ENCODE assay signal across 8 cellular contexts in the genomic region with DNA sequence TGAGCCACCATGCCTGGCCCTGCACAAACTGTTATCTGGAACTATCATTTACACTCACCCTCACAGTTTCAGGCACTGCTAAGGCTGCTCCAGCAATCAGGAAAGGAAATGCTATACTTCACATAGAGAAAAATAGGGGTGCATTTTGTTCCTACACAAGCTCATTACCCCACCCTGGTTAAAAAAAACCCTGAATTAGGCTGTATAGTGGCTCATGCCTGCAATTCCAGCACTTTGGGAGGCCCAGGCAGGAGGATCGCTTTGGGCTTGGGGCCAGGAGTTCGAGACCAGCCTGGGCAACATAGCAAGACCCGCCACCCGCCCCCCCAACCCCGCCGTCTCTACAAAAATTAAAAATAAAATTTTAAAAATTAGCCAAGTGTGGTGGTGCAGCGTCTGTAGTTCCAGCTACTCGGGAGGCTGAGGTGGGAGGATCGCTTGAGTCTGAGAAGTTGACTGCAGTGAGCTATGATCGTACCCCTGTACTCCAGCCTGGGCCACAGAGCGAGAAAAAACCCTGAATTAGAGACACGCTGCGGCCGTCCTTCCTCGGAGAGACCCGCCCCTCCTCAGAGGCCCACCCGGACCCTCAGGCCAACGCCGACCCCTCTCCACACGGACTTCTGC. TPM values are rescaled to one million over a fixed set of nuclear protein-coding genes. Genes with fewer than 3 reads are reported as not detected.
DNase-seq lines count a peak whose midpoint lies in the region; ATAC-seq and TF ChIP-seq lines count a peak whose summit lies in the region.

No MANE protein-coding gene starts in this region.

- POLR2A ChIA-PET in Caco-2 (lab: Charles Lee) = interaction anchor here (0.6 to 1.0 kb wide), 2 partner anchors 29 to 34 kb away, joined by 5 to 6 read pairs; a partner anchor contains a TSS

- no peak for TF ChIP-seq RAD21 in liver (IDR thresholded peaks at IDR 0.05)

- peaks cover 38% of the 10 kb centered on the region for H3K4me1 ChIP-seq in Caco-2
- H3K4me1 ChIP-seq in liver (ENCODE audit: control insufficient read depth in 4 of 4, insufficient read depth in 4 of 4, low read length in 3 of 4) = peaks cover 7 to 18% (median 13%) of the 10 kb centered on the region in 4 donors

- H3K4me3 ChIP-seq in Caco-2 (ENCODE audit: low read depth, low read length) = peak overlapping the region; percentile 100
- peak overlapping the region; percentile 96 for H3K4me3 ChIP-seq in astrocyte of the spinal cord (ENCODE audit: low read depth, low read length)
- H3K4me3 ChIP-seq in liver (ENCODE audit: low read depth in 1 of 3, low read length in 3 of 3) = peak overlapping the region; percentile 63 to 91 (median 87)

- CTCF ChIA-PET in Caco-2 (lab: Charles Lee) = no interaction called here

- H3K9me3 Mint-ChIP-seq in Caco-2 (ENCODE audit: unreplicated experiment) (no peaks in the 10 kb centered on the region), type B pancreatic cell (no peaks in the 10 kb centered on the region)

- BruUV-seq in Caco-2 (replicated peaks; lab: Mats Ljungman, UMichigan) = no TSS peak

- peak overlapping the region; percentile 28 to 83 for H3K27ac ChIP-seq in liver (ENCODE audit: low read depth in 1 of 2, low read length in 2 of 2)

- no peaks in the 10 kb centered on the region for H3K27me3 Mint-ChIP-seq in Caco-2 (ENCODE audit: insufficient read depth, unreplicated experiment)
- H3K27me3 Mint-ChIP-seq in type B pancreatic cell = no peaks in the 10 kb centered on the region

- H3K36me3 ChIP-seq in Caco-2 (ENCODE audit: control insufficient read depth, insufficient read depth, low read length) (peaks cover 5% of the 10 kb centered on the region), liver (ENCODE audit: control insufficient read depth in 4 of 4, insufficient read depth in 3 of 4, low read depth in 1 of 4, low read length in 3 of 4) (peaks cover 2 to 18% (median 10%) of the 10 kb centered on the region in 4 donors)

- ATAC-seq in HG03439 (IDR thresholded peaks at IDR 0.05; ENCODE audit: unreplicated experiment) (peak; percentile 1), GM18858 (IDR thresholded peaks at IDR 0.05; ENCODE audit: unreplicated experiment) (no peak)

- peak overlapping the region; percentile 38 to 95 for H3K9ac ChIP-seq in liver (ENCODE audit: low read depth in 1 of 2, low read length in 2 of 2)

- DNase-seq in Caco-2 (no peak), astrocyte of the spinal cord (ENCODE audit: low read depth, low spot score) (no peak), type B pancreatic cell (ENCODE audit: extremely low spot score, unreplicated experiment) (no peak), NCI-H1092 treated with DMSO at 0.1 percent for 48 hours (lab: John Stamatoyannopoulos, UW) (no peak), DMS79 (lab: John Stamatoyannopoulos, UW) (no peak)

- no peaks in the 10 kb centered on the region for H3K9me3 ChIP-seq in Caco-2
- H3K9me3 ChIP-seq in liver (ENCODE audit: control insufficient read depth in 4 of 4, low read length in 3 of 4) = no peaks in the 10 kb centered on the region

- intact Hi-C loops in Caco-2 (cut with micrococcal nuclease; ENCODE audit: unreplicated experiment) = no loop called here

- H3K36me3 Mint-ChIP-seq in Caco-2 (ENCODE audit: insufficient read depth, unreplicated experiment) = peaks cover 100% of the 10 kb centered on the region
- peaks cover 8% of the 10 kb centered on the region for H3K36me3 Mint-ChIP-seq in type B pancreatic cell

- in situ Hi-C loops in astrocyte of the spinal cord (cut with HindIII; ENCODE audit: low sequenced_read_pairs) = no loop called here

- WGBS in liver = 21% methylated on average over 20 of the region's 20 CpGs

- H3K27me3 ChIP-seq in Caco-2 (replicated peaks; ENCODE audit: control insufficient read depth, insufficient read depth, low read length) = no peaks in the 10 kb centered on the region
- H3K27me3 ChIP-seq in liver (ENCODE audit: control insufficient read depth in 4 of 4, insufficient read depth in 4 of 4, low read length in 3 of 4) = no peaks in the 10 kb centered on the region

- peaks cover 24% of the 10 kb centered on the region for H3K4me1 Mint-ChIP-seq in Caco-2 (ENCODE audit: low read depth, unreplicated experiment)
- H3K4me1 Mint-ChIP-seq in type B pancreatic cell (ENCODE audit: unreplicated experiment) = no peaks in the 10 kb centered on the region

- H3K27ac Mint-ChIP-seq in Caco-2 (ENCODE audit: unreplicated experiment) = peak overlapping the region; percentile 98
- H3K27ac Mint-ChIP-seq in type B pancreatic cell = peak overlapping the region; percentile 91

- H3K4me3 Mint-ChIP-seq in Caco-2 (ENCODE audit: unreplicated experiment) = peak overlapping the region; percentile 100
- H3K4me3 Mint-ChIP-seq in type B pancreatic cell = peak overlapping the region; percentile 98

- TF ChIP-seq CTCF in Caco-2 (IDR thresholded peaks at IDR 0.05; ENCODE audit: insufficient read depth in 1 of 2, low read depth in 1 of 2, low read length in 1 of 2, severe bottlenecking in 1 of 2, unreplicated experiment in 1 of 2) = no peak
- no peak for TF ChIP-seq CTCF in astrocyte of the spinal cord (IDR thresholded peaks at IDR 0.05; ENCODE audit: low read depth, low read length)
- TF ChIP-seq CTCF in liver (IDR thresholded peaks at IDR 0.05; ENCODE audit: low read depth, low read length, missing input control) = no peak
- TF ChIP-seq CTCF in type B pancreatic cell (conservative IDR thresholded peaks at IDR 0.05) = no peak

TF ChIP-seq in liver, 16 proteins besides CTCF, POLR2A, EP300 and RAD21 (continues in another document):
- TF ChIP-seq NR2F2 (IDR thresholded peaks at IDR 0.05) = no peak
- no peak for TF ChIP-seq FOXA2 (IDR thresholded peaks at IDR 0.05)
- no peak for TF ChIP-seq SP1 (IDR thresholded peaks at IDR 0.05)
- TF ChIP-seq, protein P1, sequence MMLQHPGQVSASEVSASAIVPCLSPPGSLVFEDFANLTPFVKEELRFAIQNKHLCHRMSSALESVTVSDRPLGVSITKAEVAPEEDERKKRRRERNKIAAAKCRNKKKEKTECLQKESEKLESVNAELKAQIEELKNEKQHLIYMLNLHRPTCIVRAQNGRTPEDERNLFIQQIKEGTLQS (IDR thresholded peaks at IDR 0.05) = no peak
- TF ChIP-seq, protein P2, sequence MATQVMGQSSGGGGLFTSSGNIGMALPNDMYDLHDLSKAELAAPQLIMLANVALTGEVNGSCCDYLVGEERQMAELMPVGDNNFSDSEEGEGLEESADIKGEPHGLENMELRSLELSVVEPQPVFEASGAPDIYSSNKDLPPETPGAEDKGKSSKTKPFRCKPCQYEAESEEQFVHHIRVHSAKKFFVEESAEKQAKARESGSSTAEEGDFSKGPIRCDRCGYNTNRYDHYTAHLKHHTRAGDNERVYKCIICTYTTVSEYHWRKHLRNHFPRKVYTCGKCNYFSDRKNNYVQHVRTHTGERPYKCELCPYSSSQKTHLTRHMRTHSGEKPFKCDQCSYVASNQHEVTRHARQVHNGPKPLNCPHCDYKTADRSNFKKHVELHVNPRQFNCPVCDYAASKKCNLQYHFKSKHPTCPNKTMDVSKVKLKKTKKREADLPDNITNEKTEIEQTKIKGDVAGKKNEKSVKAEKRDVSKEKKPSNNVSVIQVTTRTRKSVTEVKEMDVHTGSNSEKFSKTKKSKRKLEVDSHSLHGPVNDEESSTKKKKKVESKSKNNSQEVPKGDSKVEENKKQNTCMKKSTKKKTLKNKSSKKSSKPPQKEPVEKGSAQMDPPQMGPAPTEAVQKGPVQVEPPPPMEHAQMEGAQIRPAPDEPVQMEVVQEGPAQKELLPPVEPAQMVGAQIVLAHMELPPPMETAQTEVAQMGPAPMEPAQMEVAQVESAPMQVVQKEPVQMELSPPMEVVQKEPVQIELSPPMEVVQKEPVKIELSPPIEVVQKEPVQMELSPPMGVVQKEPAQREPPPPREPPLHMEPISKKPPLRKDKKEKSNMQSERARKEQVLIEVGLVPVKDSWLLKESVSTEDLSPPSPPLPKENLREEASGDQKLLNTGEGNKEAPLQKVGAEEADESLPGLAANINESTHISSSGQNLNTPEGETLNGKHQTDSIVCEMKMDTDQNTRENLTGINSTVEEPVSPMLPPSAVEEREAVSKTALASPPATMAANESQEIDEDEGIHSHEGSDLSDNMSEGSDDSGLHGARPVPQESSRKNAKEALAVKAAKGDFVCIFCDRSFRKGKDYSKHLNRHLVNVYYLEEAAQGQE (IDR thresholded peaks at IDR 0.05) = no peak
- TF ChIP-seq HNF4G (IDR thresholded peaks at IDR 0.05) = no peak
- no peak for TF ChIP-seq FOXA1 (IDR thresholded peaks at IDR 0.05)
- TF ChIP-seq TAF1 (conservative IDR thresholded peaks at IDR 0.05) = no peak
- TF ChIP-seq, protein P3, sequence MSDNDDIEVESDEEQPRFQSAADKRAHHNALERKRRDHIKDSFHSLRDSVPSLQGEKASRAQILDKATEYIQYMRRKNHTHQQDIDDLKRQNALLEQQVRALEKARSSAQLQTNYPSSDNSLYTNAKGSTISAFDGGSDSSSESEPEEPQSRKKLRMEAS (IDR thresholded peaks at IDR 0.05) = no peak
- no peak for TF ChIP-seq RXRA (IDR thresholded peaks at IDR 0.05)
- no peak for TF ChIP-seq HNF4A (conservative IDR thresholded peaks at IDR 0.05)

RNA-seq across cellular contexts. Expression of a gene that starts 0.5 kb away (rescaled TPM):
- total RNA-seq in Caco-2 (2022) (59.6 TPM in 2 replicates), liver (1 to 10 TPM; 4.2 to 4.3 TPM), type B pancreatic cell (ENCODE audit: low replicate concordance) (7.9 and 11.3 TPM in 2 replicates)
- 1 to 10 TPM; 3.1 to 3.5 TPM for polyA plus RNA-seq in liver

RNA-seq across cellular contexts. Expression of a gene that starts 0.7 kb away (rescaled TPM):
- total RNA-seq in Caco-2 (2022) (133 and 158 TPM in 2 replicates), liver (10 to 100 TPM; 11.5 to 15.3 TPM), type B pancreatic cell (ENCODE audit: low replicate concordance) (48.4 and 64.1 TPM in 2 replicates)
- 1 to 10 TPM; 7.1 to 9.6 TPM for polyA plus RNA-seq in liver

RNA-seq across cellular contexts. Expression of a gene that starts 27.9 kb away (rescaled TPM):
- 554 and 595 TPM in 2 replicates for total RNA-seq in Caco-2 (2022)
- 100 to 1,000 TPM; 260 to 266 TPM for total RNA-seq in liver
- polyA plus RNA-seq in liver = 100 to 1,000 TPM; 530 to 607 TPM
- total RNA-seq in type B pancreatic cell (ENCODE audit: low replicate concordance) = 345 and 403 TPM in 2 replicates

RNA-seq across cellular contexts. Expression of a gene that starts 29.3 kb away (rescaled TPM):
- total RNA-seq in Caco-2 (2022) (199 and 220 TPM in 2 replicates), liver (10 to 100 TPM; 18.5 to 28.6 TPM), type B pancreatic cell (ENCODE audit: low replicate concordance) (102 and 166 TPM in 2 replicates)
- 10 to 100 TPM; 35.4 to 55.9 TPM for polyA plus RNA-seq in liver

RNA-seq across cellular contexts. Expression of a gene that starts 29.7 kb away (rescaled TPM):
- 180 and 191 TPM in 2 replicates for total RNA-seq in Caco-2 (2022)
- 10 to 100 TPM; 11.6 to 48.5 TPM for total RNA-seq in liver
- polyA plus RNA-seq in liver = 10 to 100 TPM; 14.6 to 83.6 TPM
- 112 and 115 TPM in 2 replicates for total RNA-seq in type B pancreatic cell (ENCODE audit: low replicate concordance)
